In the genomic region with DNA sequence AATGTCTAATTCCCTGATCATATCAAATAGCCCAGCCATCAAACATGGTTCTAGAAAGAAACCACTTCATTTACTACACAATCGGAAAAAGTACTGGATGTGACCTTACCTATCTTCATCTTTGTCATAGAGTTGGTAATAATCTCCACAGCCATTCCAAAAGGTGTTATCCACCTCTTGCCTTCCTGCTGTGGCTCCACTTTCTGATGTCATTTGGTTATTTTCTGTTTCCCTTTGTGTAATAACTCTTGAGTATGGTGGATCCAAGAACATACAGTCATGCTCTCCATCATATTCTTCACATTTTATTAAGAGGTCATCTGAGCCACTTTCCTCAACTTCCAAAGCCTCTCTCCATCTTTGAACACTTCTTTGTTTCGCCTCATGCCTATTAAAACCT, we compare ENCODE assay signal across 28 cellular contexts.
"Had no signal": no experiment of that assay in that cellular context is flagged by ENCODE, and none has a peak within 500 bp of the region (broad histone marks: within the 10 kb centered on the region; RNA-seq: fewer than 3 reads in every experiment).

No MANE protein-coding gene starts in this region.

- H3K9me3 Mint-ChIP-seq: activated CD4-positive, alpha-beta T cell treated with anti-CD3 and anti-CD28 coated beads, Interleukin-2, amount 10 ng/mL, durations not matched to agents 24 days and 14 days; activated naive CD4-positive, alpha-beta T cell treated with anti-CD3 and anti-CD28 coated beads, Interleukin-2, amount 50 U/mL, for 24 hours; central memory CD8-positive, alpha-beta T cell had no signal

- DNase-seq: activated CD4-positive, alpha-beta T cell treated with anti-CD3 and anti-CD28 coated beads for 1 hour; activated CD4-positive, alpha-beta T cell treated with anti-CD3 and anti-CD28 coated beads, Interleukin-2, amount 10 ng/mL, durations not matched to agents 24 days and 14 days; activated CD4-positive, alpha-beta T cell treated with anti-CD3 and anti-CD28 coated beads, Interleukin-2, amount 50 U/mL, for 48 hours; activated CD4-positive, CD25-positive, alpha-beta regulatory T cell; activated CD8-positive, alpha-beta T cell treated with anti-CD3 and anti-CD28 coated beads, Interleukin-2, amount 10 ng/mL, durations not matched to agents 7 days and 5 days; activated effector memory CD4-positive, alpha-beta T cell treated with anti-CD3 and anti-CD28 coated beads, Interleukin-2, amount 50 U/mL, for 16 hours; activated naive CD4-positive, alpha-beta T cell; activated T-cell treated with anti-CD3 and anti-CD28 coated beads, Interleukin-2, amount 50 U/mL, for 48 hours; amygdala; NCI-H1092 treated with DMSO at 0.1 percent for 48 hours; NCI-H1417; NCI-H146; NCI-H187; NCI-H2029 treated with DMSO at 0.1 percent for 48 hours; NCI-H2107; NCI-H2171; NCI-H510A; NCI-H526; NCI-H748 treated with DMSO at 0.1 percent for 48 hours; NK-92 treated with Interleukin-12 subunit alpha and Interleukin-12 subunit beta, amount 100 ng/mL, for 24 hours; PC-9; Right ventricle myocardium superior; T1000; WERI-Rb-1 had no signal

- H3K4me3 Mint-ChIP-seq: activated CD4-positive, alpha-beta T cell treated with anti-CD3 and anti-CD28 coated beads, Interleukin-2, amount 10 ng/mL, durations not matched to agents 24 days and 14 days; activated CD8-positive, alpha-beta T cell treated with anti-CD3 and anti-CD28 coated beads, Interleukin-2, amount 10 ng/mL, durations not matched to agents 7 days and 5 days; activated naive CD4-positive, alpha-beta T cell treated with anti-CD3 and anti-CD28 coated beads, Interleukin-2, amount 50 U/mL, for 24 hours; central memory CD8-positive, alpha-beta T cell had no signal

- ATAC-seq: activated CD8-positive, alpha-beta T cell treated with anti-CD3 and anti-CD28 coated beads, Interleukin-2, amount 10 ng/mL, durations not matched to agents 7 days and 5 days; K562 had no signal

- FAIRE-seq: RCC 7860 had no signal

- H3K27me3 Mint-ChIP-seq: activated CD4-positive, alpha-beta T cell treated with anti-CD3 and anti-CD28 coated beads, Interleukin-2, amount 10 ng/mL, durations not matched to agents 24 days and 14 days; activated naive CD4-positive, alpha-beta T cell treated with anti-CD3 and anti-CD28 coated beads, Interleukin-2, amount 50 U/mL, for 24 hours; central memory CD8-positive, alpha-beta T cell had no signal

- H3K27ac Mint-ChIP-seq: activated CD4-positive, alpha-beta T cell treated with anti-CD3 and anti-CD28 coated beads, Interleukin-2, amount 10 ng/mL, durations not matched to agents 24 days and 14 days; activated CD8-positive, alpha-beta T cell treated with anti-CD3 and anti-CD28 coated beads, Interleukin-2, amount 10 ng/mL, durations not matched to agents 7 days and 5 days; activated naive CD4-positive, alpha-beta T cell treated with anti-CD3 and anti-CD28 coated beads, Interleukin-2, amount 50 U/mL, for 24 hours had no signal
